10 cellular contexts compared by ENCODE assay signal in genomic region chr9:137237759-137238726, GRCh38. TPM values are rescaled to one million over a fixed set of nuclear protein-coding genes. Genes with fewer than 3 reads are reported as not detected.
DNase-seq lines count a peak whose midpoint lies in the region; ATAC-seq and TF ChIP-seq lines count a peak whose summit lies in the region.
"Had no signal": no experiment of that assay in that cellular context is flagged by ENCODE, and none has a peak within 500 bp of the region (broad histone marks: within the 10 kb centered on the region; RNA-seq: fewer than 3 reads in every experiment).

No MANE protein-coding gene starts in this region.

- WGBS in ectodermal cell, 2 experiments: 76% methylated on average over 13 of the region's 13 CpGs

- peaks cover 25% of the 10 kb centered on the region for H4K20me1 ChIP-seq in osteoblast (ENCODE audit: insufficient read depth, low read length)

- peaks cover 36% of the 10 kb centered on the region for H3K79me2 ChIP-seq in osteoblast (ENCODE audit: insufficient read depth, low read length)

- H3K9me3 ChIP-seq in ectodermal cell (ENCODE audit: control insufficient read depth, low read length) (no peaks in the 10 kb centered on the region), osteoblast (ENCODE audit: low read depth, low read length) (no peaks in the 10 kb centered on the region)

- no peaks in the 10 kb centered on the region for H3K27me3 ChIP-seq in ectodermal cell (ENCODE audit: control insufficient read depth, insufficient read depth, low read length, poor library complexity, severe bottlenecking)
- H3K27me3 ChIP-seq in osteoblast (ENCODE audit: insufficient read depth, low read length): no peaks in the 10 kb centered on the region

- DNase-seq in NCI-H1417 (lab: John Stamatoyannopoulos, UW) (peak; percentile 40 to 80 (median 64)), NCI-H1417 treated with DMSO at 0.1 percent for 48 hours (lab: John Stamatoyannopoulos, UW) (no peak), NCI-H510A (lab: John Stamatoyannopoulos, UW) (peak; percentile 73), putamen (ENCODE audit: low spot score) (peak; percentile 72), osteoblast (ENCODE audit: insufficient read length, low spot score, missing footprints) (no peak)

- peaks cover 38% of the 10 kb centered on the region for H3K4me1 ChIP-seq in ectodermal cell (ENCODE audit: control insufficient read depth, insufficient read depth, low read length)
- peaks cover 11% of the 10 kb centered on the region for H3K4me1 ChIP-seq in osteoblast (ENCODE audit: insufficient read depth, low read length)

- no peak overlapping the region for H3K4me2 ChIP-seq in osteoblast (ENCODE audit: insufficient read depth, low read length)

- H3K36me3 ChIP-seq in ectodermal cell (ENCODE audit: control insufficient read depth, insufficient read depth, low read length): peaks cover 4% of the 10 kb centered on the region
- peaks cover 14% of the 10 kb centered on the region for H3K36me3 ChIP-seq in osteoblast (ENCODE audit: insufficient read depth, low read length)

- no peak overlapping the region for H2AFZ ChIP-seq in osteoblast (ENCODE audit: low read length)

- no peak for TF ChIP-seq CTCF in osteoblast (IDR thresholded peaks at IDR 0.05; ENCODE audit: extremely low read depth, low read depth, low read length)

- no peak for ATAC-seq in GM19452 (IDR thresholded peaks at IDR 0.05; ENCODE audit: unreplicated experiment)
- ATAC-seq in HG03342 (IDR thresholded peaks at IDR 0.05; ENCODE audit: unreplicated experiment): no peak

- H3K27ac ChIP-seq in ectodermal cell (ENCODE audit: insufficient read depth, low read depth, low read length, poor library complexity, severe bottlenecking) (no peak overlapping the region), osteoblast (ENCODE audit: low read depth, low read length) (no peak overlapping the region)

- H3K4me3 ChIP-seq in ectodermal cell (ENCODE audit: insufficient read depth, low read depth, low read length): peak overlapping the region; percentile 1
- no peak overlapping the region for H3K4me3 ChIP-seq in osteoblast (ENCODE audit: insufficient read depth, low read length)

RNA-seq across cellular contexts. Expression of gene TUBB4B, which starts 3.0 kb away (rescaled TPM):
- 375 TPM for polyA plus RNA-seq in ectodermal cell (2013, experiment 1 of 4)
- 339 TPM for polyA plus RNA-seq in ectodermal cell (2013, experiment 2 of 4)
- polyA plus RNA-seq in ectodermal cell (2013, experiment 3 of 4): 283 TPM
- 290 TPM for polyA plus RNA-seq in ectodermal cell (2013, experiment 4 of 4)
- total RNA-seq in osteoblast: 67.7 and 74.0 TPM in 2 replicates

RNA-seq across cellular contexts. Expression of gene SLC34A3, which starts 7.3 kb away (rescaled TPM):
- polyA plus RNA-seq in ectodermal cell (2013, experiment 1 of 4): not detected
- polyA plus RNA-seq in ectodermal cell (2013, experiment 2 of 4): not detected
- not detected for polyA plus RNA-seq in ectodermal cell (2013, experiment 3 of 4)
- not detected for polyA plus RNA-seq in ectodermal cell (2013, experiment 4 of 4)
- not detected in 2 replicates for total RNA-seq in osteoblast
- total RNA-seq: activated CD8-positive, alpha-beta memory T cell treated with anti-CD3 and anti-CD28 coated beads for 36 hours; dermis microvascular lymphatic vessel endothelial cell had no signal

RNA-seq across cellular contexts. Expression of gene RNF224, which starts 10.7 kb away (rescaled TPM):
- polyA plus RNA-seq in ectodermal cell (2013, experiment 1 of 4): not detected
- 0.11 TPM for polyA plus RNA-seq in ectodermal cell (2013, experiment 2 of 4)
- polyA plus RNA-seq in ectodermal cell (2013, experiment 3 of 4): not detected
- not detected for polyA plus RNA-seq in ectodermal cell (2013, experiment 4 of 4)
- total RNA-seq in osteoblast: under 0.01 TPM in 1 of 2 replicates, not detected in the other
- total RNA-seq: activated CD8-positive, alpha-beta memory T cell treated with anti-CD3 and anti-CD28 coated beads for 36 hours had no signal

RNA-seq across cellular contexts. Expression of gene STPG3, which starts 13.0 kb away (rescaled TPM):
- polyA plus RNA-seq in ectodermal cell (2013, experiment 1 of 4): not detected
- not detected for polyA plus RNA-seq in ectodermal cell (2013, experiment 2 of 4)
- polyA plus RNA-seq in ectodermal cell (2013, experiment 3 of 4): not detected
- polyA plus RNA-seq in ectodermal cell (2013, experiment 4 of 4): not detected
- 0.36 TPM in 1 of 2 replicates, not detected in the other for total RNA-seq in osteoblast
- total RNA-seq: activated CD8-positive, alpha-beta memory T cell treated with anti-CD3 and anti-CD28 coated beads for 36 hours; dermis microvascular lymphatic vessel endothelial cell had no signal

RNA-seq across cellular contexts. Expression of gene CYSRT1, which starts 13.1 kb away (rescaled TPM):
- 1.5 TPM for polyA plus RNA-seq in ectodermal cell (2013, experiment 1 of 4)
- 1.6 TPM for polyA plus RNA-seq in ectodermal cell (2013, experiment 2 of 4)
- polyA plus RNA-seq in ectodermal cell (2013, experiment 3 of 4): 1.5 TPM
- polyA plus RNA-seq in ectodermal cell (2013, experiment 4 of 4): 0.69 TPM
- total RNA-seq in osteoblast: 1.1 and 1.5 TPM in 2 replicates

Comparison
In these comparisons a context has a peak if more than half of its experiments do, and no peak if none do; other contexts are left out.
1. DNase-seq: peak in NCI-H1417 (3 of 3), NCI-H510A (single experiment) and putamen (single experiment); none in NCI-H1417 treated with DMSO at 0.1 percent for 48 hours (single experiment) and osteoblast (single experiment).